ENCODE assay signal across 17 cellular contexts in the genomic region with DNA sequence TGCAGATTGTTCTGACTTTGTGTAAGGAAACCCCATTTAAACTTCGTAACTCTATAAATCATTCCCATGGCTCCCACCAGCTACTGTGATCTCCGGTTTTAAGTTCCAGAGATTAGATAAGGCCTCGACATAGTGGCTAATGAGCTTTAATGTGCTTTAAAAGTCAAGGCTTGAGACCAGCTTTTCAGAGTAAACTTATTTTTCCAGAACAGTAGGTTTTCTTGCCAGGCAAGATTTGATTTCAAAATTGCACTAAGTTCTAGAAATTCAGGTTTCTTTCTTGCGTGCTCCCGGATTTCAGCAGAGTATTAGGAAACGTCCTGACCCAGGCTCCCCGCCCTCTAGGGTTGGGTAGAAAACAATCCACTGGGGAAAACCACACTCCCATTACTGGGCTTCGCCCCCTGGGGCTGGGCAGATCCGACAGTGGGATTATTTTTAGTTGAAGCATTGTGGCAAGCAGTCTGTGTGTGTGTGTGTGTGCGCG. TPM values are rescaled to one million over a fixed set of nuclear protein-coding genes. Genes with fewer than 3 reads are reported as not detected.
DNase-seq lines count a peak whose midpoint lies in the region; ATAC-seq and TF ChIP-seq lines count a peak whose summit lies in the region.
"Had no signal": no experiment of that assay in that cellular context is flagged by ENCODE, and none has a peak within 500 bp of the region (broad histone marks: within the 10 kb centered on the region; RNA-seq: fewer than 3 reads in every experiment).

No MANE protein-coding gene starts in this region.

- intact Hi-C loops in right cardiac atrium (cut with DNase I): loop anchor here in 2 of 4 donors (10.0 kb wide), 1 partner anchor 288 kb away; a partner anchor contains a TSS
- intact Hi-C loops in stomach (cut with DNase I; ENCODE audit: low total_unique reads): loop anchor here (10.0 kb wide), 1 partner anchor 298 kb away; no protein-coding TSS in a partner anchor
- intact Hi-C loops in OCI-LY7 (cut with micrococcal nuclease; ENCODE audit: unreplicated experiment): no loop called here

- WGBS in right cardiac atrium: 55% methylated on average over 11 of the region's 11 CpGs
- 27 to 59% (median 42%) methylated on average over 11 of the region's 11 CpGs for WGBS in stomach, 5 donors

- CTCF ChIA-PET in OCI-LY7 (lab: Charles Lee; ENCODE audit: unreplicated experiment): no interaction called here

- TF ChIP-seq CTCF in stomach (IDR thresholded peaks at IDR 0.05): no peak
- no peak for TF ChIP-seq CTCF in OCI-LY7 (conservative IDR thresholded peaks at IDR 0.05; ENCODE audit: low read length)

- H4K20me1 ChIP-seq in OCI-LY7 (ENCODE audit: insufficient read depth, low read length): no peaks in the 10 kb centered on the region

- H3K27me3 ChIP-seq in right cardiac atrium (ENCODE audit: control insufficient read depth, insufficient read depth) (no peaks in the 10 kb centered on the region), stomach (no peaks in the 10 kb centered on the region)
- H3K27me3 ChIP-seq: upper lobe of left lung had no signal

- no TSS peak for BruUV-seq in OCI-LY7 (replicated peaks; lab: Mats Ljungman, UMichigan)

- no peaks in the 10 kb centered on the region for H3K4me1 ChIP-seq in right cardiac atrium (ENCODE audit: control insufficient read depth, insufficient read depth, low read length)
- peaks cover 0 to 8% (median 3%) of the 10 kb centered on the region in 4 donors for H3K4me1 ChIP-seq in stomach
- H3K4me1 ChIP-seq in OCI-LY7 (ENCODE audit: insufficient read depth, low read length, poor library complexity, severe bottlenecking): no peaks in the 10 kb centered on the region
- H3K4me1 ChIP-seq: psoas muscle, upper lobe of left lung had no signal

- DNase-seq in HuH-7 (ENCODE audit: low spot score) (peak; percentile 70), amniotic epithelial cell (ENCODE audit: low read depth) (peak; percentile 86), right cardiac atrium (peak in 1 of 3 donors; percentile 50), stomach (no peak), NCI-H2029 (lab: John Stamatoyannopoulos, UW) (no peak), NK-92 (lab: John Stamatoyannopoulos, UW; ENCODE audit: unreplicated experiment) (no peak), OCI-LY7 (ENCODE audit: low spot score) (no peak)
- DNase-seq: activated CD4-positive, CD25-positive, alpha-beta regulatory T cell treated with anti-CD3 and anti-CD28 coated beads, Interleukin-2, amount 50 U/mL, for 72 hours; activated CD8-positive, alpha-beta memory T cell treated with anti-CD3 and anti-CD28 coated beads, Interleukin-2, amount 50 U/mL, for 4 hours; activated naive CD4-positive, alpha-beta T cell treated with anti-CD3 and anti-CD28 coated beads, Interleukin-2, amount 50 U/mL, for 16 hours; DMS53; naive thymus-derived CD8-positive, alpha-beta T cell; NCI-H1694 treated with DMSO at 0.1 percent for 48 hours; NCI-H510A treated with DMSO at 0.1 percent for 48 hours; psoas muscle; upper lobe of left lung had no signal

- TF ChIP-seq POLR2A in stomach (IDR thresholded peaks at IDR 0.05): no peak

- H3K36me3 ChIP-seq in stomach: peaks cover 0 to 9% (median 4%) of the 10 kb centered on the region in 4 donors
- no peaks in the 10 kb centered on the region for H3K36me3 ChIP-seq in OCI-LY7 (ENCODE audit: insufficient read depth, low read length)

- no peak overlapping the region for H3K4me2 ChIP-seq in OCI-LY7 (ENCODE audit: low read length)

- no peak for TF ChIP-seq EP300 in stomach (IDR thresholded peaks at IDR 0.05)

- no peaks in the 10 kb centered on the region for H3K9me3 ChIP-seq in right cardiac atrium (ENCODE audit: control insufficient read depth, low read length)
- no peaks in the 10 kb centered on the region for H3K9me3 ChIP-seq in stomach
- H3K9me3 ChIP-seq in OCI-LY7 (ENCODE audit: low read length): no peaks in the 10 kb centered on the region
- H3K9me3 ChIP-seq: psoas muscle, upper lobe of left lung had no signal

- POLR2A ChIA-PET in OCI-LY7 (lab: Charles Lee): interaction anchor here (0.7 kb wide), 1 partner anchor 28 kb away, joined by 4 read pairs; no protein-coding TSS in a partner anchor

- H3K4me3 ChIP-seq in right cardiac atrium (ENCODE audit: low read length): no peak overlapping the region
- H3K4me3 ChIP-seq in stomach: peak overlapping the region in 3 of 4 donors; percentile 7 to 13 (median 9)
- H3K4me3 ChIP-seq in OCI-LY7 (ENCODE audit: low read depth, low read length, poor library complexity, severe bottlenecking): no peak overlapping the region
- H3K4me3 ChIP-seq: psoas muscle, upper lobe of left lung had no signal

- H3K9me2 ChIP-seq in OCI-LY7 (ENCODE audit: insufficient read depth, low read length): no peaks in the 10 kb centered on the region

- ATAC-seq in right cardiac atrium: peak; percentile 63 to 73
- ATAC-seq: naive thymus-derived CD8-positive, alpha-beta T cell; Panc1; psoas muscle had no signal

- H3K79me2 ChIP-seq in OCI-LY7 (ENCODE audit: insufficient read depth, low read depth, low read length): no peaks in the 10 kb centered on the region

- no peak overlapping the region for H2AFZ ChIP-seq in OCI-LY7 (ENCODE audit: low read length)

- no peak overlapping the region for H3K27ac ChIP-seq in right cardiac atrium (ENCODE audit: low read length)
- H3K27ac ChIP-seq in stomach: peak overlapping the region; percentile 9 to 73 (median 32)
- no peak overlapping the region for H3K27ac ChIP-seq in OCI-LY7 (ENCODE audit: low read depth, low read length, poor library complexity, severe bottlenecking)
- H3K27ac ChIP-seq: psoas muscle, upper lobe of left lung had no signal

RNA-seq across cellular contexts. Expression of a gene that starts 43.3 kb away (rescaled TPM):
- total RNA-seq in right cardiac atrium: 10 to 100 TPM; 33.0 to 41.8 (median 33.3) TPM
- polyA plus RNA-seq in right cardiac atrium: 29.3 TPM
- total RNA-seq in stomach: 100 to 1,000 TPM in 1 of 5 donors, 10 to 100 TPM in 4; 11.6 to 112 (median 29.3) TPM
- polyA plus RNA-seq in stomach: 10 to 100 TPM; 22.7 to 68.9 (median 46.7) TPM
- not detected in 2 replicates for total RNA-seq in OCI-LY7 (2014; rRNA removed; shearing (Covaris generic))
- 0.57 TPM in 1 of 2 replicates, not detected in the other for total RNA-seq in OCI-LY7 (2022)

Comparison
In these comparisons a context has a peak if more than half of its experiments do, and no peak if none do; other contexts are left out.
1. DNase-seq: peak in HuH-7 (single experiment) and amniotic epithelial cell (single experiment); none in stomach (single experiment), NCI-H2029 (single experiment), NK-92 (single experiment) and OCI-LY7 (single experiment).
2. H3K27ac ChIP-seq: peak in stomach (5 of 5); none in right cardiac atrium (single experiment) and OCI-LY7 (single experiment).
3. H3K4me3 ChIP-seq: peak in stomach (3 of 4); none in right cardiac atrium (single experiment) and OCI-LY7 (single experiment).
4. RNA of a gene that starts 43.3 kb away (total RNA-seq): 33.0 to 41.8 TPM in right cardiac atrium and 11.6 to 112 TPM in stomach; 0.57 TPM in OCI-LY7; every median in the first group is over 4 times any median in the second.